Comparison of ENCODE assay signal across 2 cellular contexts in the genomic region with DNA sequence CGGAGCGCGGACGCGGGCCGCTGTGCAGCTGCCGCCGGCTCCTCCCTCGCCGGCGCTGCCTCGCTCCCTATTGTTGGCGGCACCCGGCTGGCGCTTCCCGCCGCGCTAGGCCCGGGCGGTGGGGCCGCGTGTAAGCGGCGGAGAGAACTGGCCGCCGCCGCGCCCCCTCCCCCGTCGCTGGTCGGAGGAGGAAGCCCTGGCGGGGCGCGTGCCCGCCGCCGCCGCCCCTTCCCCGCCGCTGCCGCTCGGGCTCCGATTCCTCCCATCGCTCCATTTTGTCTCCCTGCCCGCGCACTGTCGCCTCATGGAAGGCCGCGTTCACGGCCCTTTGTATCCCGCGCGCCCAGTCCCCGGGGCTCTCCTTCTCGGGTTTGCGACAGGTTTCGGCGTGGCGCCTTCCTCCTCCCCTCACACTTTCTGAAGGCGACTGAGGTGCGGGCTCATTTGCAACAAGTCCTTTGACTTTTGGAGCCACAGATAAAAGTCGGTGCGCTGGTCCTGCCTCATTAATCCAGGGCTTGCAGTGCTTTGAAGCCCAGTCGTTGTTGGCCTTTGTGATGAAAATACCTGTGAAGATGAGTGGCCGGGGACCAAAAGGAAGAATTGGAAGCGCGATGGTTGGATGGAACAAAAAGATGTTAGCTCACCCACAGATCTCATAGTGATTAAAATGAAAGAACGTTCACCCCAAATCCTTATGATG.
TF ChIP-seq lines count a peak whose summit lies in the region.

No MANE protein-coding gene starts in this region.

TF ChIP-seq in HEK293, 187 proteins besides CTCF, POLR2A, EP300 and RAD21 (continued from another document):
- TF ChIP-seq ZNF629 (tag by site-specific recombination; IDR thresholded peaks at IDR 0.05) = no peak
- TF ChIP-seq ZNF76 (tag by site-specific recombination; IDR thresholded peaks at IDR 0.05; ENCODE audit: borderline replicate concordance, low read depth) = peak; percentile 47; the same call in 1 of the 2 replicates
- peak; percentile 52; the same call in 1 of the 2 replicates for TF ChIP-seq ZSCAN30 (tag by site-specific recombination; IDR thresholded peaks at IDR 0.05)
- no peak for TF ChIP-seq ZNF768 (tag by site-specific recombination; IDR thresholded peaks at IDR 0.05)
- TF ChIP-seq, protein P1, sequence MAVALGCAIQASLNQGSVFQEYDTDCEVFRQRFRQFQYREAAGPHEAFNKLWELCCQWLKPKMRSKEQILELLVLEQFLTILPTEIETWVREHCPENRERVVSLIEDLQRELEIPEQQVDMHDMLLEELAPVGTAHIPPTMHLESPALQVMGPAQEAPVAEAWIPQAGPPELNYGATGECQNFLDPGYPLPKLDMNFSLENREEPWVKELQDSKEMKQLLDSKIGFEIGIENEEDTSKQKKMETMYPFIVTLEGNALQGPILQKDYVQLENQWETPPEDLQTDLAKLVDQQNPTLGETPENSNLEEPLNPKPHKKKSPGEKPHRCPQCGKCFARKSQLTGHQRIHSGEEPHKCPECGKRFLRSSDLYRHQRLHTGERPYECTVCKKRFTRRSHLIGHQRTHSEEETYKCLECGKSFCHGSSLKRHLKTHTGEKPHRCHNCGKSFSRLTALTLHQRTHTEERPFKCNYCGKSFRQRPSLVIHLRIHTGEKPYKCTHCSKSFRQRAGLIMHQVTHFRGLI (tag by site-specific recombination; IDR thresholded peaks at IDR 0.05) = 0 out of 2 replicates have a peak, but pooled peaks have one; percentile 29
- TF ChIP-seq SCRT1 (tag by site-specific recombination; IDR thresholded peaks at IDR 0.05; ENCODE audit: borderline replicate concordance) = 0 out of 2 replicates have a peak, but pooled peaks have one; percentile 9
- TF ChIP-seq, protein P2, sequence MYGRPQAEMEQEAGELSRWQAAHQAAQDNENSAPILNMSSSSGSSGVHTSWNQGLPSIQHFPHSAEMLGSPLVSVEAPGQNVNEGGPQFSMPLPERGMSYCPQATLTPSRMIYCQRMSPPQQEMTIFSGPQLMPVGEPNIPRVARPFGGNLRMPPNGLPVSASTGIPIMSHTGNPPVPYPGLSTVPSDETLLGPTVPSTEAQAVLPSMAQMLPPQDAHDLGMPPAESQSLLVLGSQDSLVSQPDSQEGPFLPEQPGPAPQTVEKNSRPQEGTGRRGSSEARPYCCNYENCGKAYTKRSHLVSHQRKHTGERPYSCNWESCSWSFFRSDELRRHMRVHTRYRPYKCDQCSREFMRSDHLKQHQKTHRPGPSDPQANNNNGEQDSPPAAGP (tag by site-specific recombination; IDR thresholded peaks at IDR 0.05) = no peak

TF ChIP-seq in HepG2, 621 proteins besides CTCF, POLR2A, EP300 and RAD21 (continued from another document):
- TF ChIP-seq, protein P3, sequence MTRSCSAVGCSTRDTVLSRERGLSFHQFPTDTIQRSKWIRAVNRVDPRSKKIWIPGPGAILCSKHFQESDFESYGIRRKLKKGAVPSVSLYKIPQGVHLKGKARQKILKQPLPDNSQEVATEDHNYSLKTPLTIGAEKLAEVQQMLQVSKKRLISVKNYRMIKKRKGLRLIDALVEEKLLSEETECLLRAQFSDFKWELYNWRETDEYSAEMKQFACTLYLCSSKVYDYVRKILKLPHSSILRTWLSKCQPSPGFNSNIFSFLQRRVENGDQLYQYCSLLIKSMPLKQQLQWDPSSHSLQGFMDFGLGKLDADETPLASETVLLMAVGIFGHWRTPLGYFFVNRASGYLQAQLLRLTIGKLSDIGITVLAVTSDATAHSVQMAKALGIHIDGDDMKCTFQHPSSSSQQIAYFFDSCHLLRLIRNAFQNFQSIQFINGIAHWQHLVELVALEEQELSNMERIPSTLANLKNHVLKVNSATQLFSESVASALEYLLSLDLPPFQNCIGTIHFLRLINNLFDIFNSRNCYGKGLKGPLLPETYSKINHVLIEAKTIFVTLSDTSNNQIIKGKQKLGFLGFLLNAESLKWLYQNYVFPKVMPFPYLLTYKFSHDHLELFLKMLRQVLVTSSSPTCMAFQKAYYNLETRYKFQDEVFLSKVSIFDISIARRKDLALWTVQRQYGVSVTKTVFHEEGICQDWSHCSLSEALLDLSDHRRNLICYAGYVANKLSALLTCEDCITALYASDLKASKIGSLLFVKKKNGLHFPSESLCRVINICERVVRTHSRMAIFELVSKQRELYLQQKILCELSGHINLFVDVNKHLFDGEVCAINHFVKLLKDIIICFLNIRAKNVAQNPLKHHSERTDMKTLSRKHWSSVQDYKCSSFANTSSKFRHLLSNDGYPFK (CRISPR knock-in tag; IDR thresholded peaks at IDR 0.05; ENCODE audit: borderline replicate concordance) = no peak
- TF ChIP-seq, protein P4, sequence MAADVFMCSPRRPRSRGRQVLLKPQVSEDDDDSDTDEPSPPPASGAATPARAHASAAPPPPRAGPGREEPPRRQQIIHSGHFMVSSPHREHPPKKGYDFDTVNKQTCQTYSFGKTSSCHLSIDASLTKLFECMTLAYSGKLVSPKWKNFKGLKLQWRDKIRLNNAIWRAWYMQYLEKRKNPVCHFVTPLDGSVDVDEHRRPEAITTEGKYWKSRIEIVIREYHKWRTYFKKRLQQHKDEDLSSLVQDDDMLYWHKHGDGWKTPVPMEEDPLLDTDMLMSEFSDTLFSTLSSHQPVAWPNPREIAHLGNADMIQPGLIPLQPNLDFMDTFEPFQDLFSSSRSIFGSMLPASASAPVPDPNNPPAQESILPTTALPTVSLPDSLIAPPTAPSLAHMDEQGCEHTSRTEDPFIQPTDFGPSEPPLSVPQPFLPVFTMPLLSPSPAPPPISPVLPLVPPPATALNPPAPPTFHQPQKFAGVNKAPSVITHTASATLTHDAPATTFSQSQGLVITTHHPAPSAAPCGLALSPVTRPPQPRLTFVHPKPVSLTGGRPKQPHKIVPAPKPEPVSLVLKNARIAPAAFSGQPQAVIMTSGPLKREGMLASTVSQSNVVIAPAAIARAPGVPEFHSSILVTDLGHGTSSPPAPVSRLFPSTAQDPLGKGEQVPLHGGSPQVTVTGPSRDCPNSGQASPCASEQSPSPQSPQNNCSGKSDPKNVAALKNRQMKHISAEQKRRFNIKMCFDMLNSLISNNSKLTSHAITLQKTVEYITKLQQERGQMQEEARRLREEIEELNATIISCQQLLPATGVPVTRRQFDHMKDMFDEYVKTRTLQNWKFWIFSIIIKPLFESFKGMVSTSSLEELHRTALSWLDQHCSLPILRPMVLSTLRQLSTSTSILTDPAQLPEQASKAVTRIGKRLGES (CRISPR knock-in tag; IDR thresholded peaks at IDR 0.05; ENCODE audit: borderline replicate concordance) = 0 out of 2 replicates have a peak, but pooled peaks have one; percentile 9
- TF ChIP-seq, protein P5, sequence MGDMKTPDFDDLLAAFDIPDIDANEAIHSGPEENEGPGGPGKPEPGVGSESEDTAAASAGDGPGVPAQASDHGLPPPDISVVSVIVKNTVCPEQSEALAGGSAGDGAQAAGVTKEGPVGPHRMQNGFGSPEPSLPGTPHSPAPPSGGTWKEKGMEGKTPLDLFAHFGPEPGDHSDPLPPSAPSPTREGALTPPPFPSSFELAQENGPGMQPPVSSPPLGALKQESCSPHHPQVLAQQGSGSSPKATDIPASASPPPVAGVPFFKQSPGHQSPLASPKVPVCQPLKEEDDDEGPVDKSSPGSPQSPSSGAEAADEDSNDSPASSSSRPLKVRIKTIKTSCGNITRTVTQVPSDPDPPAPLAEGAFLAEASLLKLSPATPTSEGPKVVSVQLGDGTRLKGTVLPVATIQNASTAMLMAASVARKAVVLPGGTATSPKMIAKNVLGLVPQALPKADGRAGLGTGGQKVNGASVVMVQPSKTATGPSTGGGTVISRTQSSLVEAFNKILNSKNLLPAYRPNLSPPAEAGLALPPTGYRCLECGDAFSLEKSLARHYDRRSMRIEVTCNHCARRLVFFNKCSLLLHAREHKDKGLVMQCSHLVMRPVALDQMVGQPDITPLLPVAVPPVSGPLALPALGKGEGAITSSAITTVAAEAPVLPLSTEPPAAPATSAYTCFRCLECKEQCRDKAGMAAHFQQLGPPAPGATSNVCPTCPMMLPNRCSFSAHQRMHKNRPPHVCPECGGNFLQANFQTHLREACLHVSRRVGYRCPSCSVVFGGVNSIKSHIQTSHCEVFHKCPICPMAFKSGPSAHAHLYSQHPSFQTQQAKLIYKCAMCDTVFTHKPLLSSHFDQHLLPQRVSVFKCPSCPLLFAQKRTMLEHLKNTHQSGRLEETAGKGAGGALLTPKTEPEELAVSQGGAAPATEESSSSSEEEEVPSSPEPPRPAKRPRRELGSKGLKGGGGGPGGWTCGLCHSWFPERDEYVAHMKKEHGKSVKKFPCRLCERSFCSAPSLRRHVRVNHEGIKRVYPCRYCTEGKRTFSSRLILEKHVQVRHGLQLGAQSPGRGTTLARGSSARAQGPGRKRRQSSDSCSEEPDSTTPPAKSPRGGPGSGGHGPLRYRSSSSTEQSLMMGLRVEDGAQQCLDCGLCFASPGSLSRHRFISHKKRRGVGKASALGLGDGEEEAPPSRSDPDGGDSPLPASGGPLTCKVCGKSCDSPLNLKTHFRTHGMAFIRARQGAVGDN (CRISPR knock-in tag; IDR thresholded peaks at IDR 0.05) = peak; percentile 40
- TF ChIP-seq SALL1 (CRISPR knock-in tag; IDR thresholded peaks at IDR 0.05) = 0 out of 2 replicates have a peak, but pooled peaks have one; percentile 10
- TF ChIP-seq ZNF891 (CRISPR knock-in tag; IDR thresholded peaks at IDR 0.05) = 0 out of 2 replicates have a peak, but pooled peaks have one; percentile 59
- TF ChIP-seq ZSCAN29 (CRISPR knock-in tag; conservative IDR thresholded peaks at IDR 0.05) = 0 out of 2 replicates have a peak, but pooled peaks have one; percentile 29
- TF ChIP-seq, protein P6, sequence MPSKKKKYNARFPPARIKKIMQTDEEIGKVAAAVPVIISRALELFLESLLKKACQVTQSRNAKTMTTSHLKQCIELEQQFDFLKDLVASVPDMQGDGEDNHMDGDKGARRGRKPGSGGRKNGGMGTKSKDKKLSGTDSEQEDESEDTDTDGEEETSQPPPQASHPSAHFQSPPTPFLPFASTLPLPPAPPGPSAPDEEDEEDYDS (CRISPR knock-in tag; IDR thresholded peaks at IDR 0.05) = no peak
- peak; percentile 6 for TF ChIP-seq HNRNPK (IDR thresholded peaks at IDR 0.05; ENCODE audit: low read depth, low read length, poor library complexity, severe bottlenecking)
- TF ChIP-seq MIXL1 (CRISPR knock-in tag; IDR thresholded peaks at IDR 0.05) = no peak
- TF ChIP-seq AGO1 (IDR thresholded peaks at IDR 0.05; ENCODE audit: low read depth, low read length, poor library complexity, severe bottlenecking) = peak; percentile 82
- TF ChIP-seq ZNF264 (CRISPR knock-in tag; IDR thresholded peaks at IDR 0.05) = no peak
- TF ChIP-seq CCDC6 (CRISPR knock-in tag; IDR thresholded peaks at IDR 0.05) = peak; percentile 42; the same call in 1 of the 2 replicates
- TF ChIP-seq, protein P7, sequence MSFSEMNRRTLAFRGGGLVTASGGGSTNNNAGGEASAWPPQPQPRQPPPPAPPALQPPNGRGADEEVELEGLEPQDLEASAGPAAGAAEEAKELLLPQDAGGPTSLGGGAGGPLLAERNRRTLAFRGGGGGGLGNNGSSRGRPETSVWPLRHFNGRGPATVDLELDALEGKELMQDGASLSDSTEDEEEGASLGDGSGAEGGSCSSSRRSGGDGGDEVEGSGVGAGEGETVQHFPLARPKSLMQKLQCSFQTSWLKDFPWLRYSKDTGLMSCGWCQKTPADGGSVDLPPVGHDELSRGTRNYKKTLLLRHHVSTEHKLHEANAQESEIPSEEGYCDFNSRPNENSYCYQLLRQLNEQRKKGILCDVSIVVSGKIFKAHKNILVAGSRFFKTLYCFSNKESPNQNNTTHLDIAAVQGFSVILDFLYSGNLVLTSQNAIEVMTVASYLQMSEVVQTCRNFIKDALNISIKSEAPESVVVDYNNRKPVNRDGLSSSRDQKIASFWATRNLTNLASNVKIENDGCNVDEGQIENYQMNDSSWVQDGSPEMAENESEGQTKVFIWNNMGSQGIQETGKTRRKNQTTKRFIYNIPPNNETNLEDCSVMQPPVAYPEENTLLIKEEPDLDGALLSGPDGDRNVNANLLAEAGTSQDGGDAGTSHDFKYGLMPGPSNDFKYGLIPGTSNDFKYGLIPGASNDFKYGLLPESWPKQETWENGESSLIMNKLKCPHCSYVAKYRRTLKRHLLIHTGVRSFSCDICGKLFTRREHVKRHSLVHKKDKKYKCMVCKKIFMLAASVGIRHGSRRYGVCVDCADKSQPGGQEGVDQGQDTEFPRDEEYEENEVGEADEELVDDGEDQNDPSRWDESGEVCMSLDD (CRISPR knock-in tag; IDR thresholded peaks at IDR 0.05; ENCODE audit: borderline replicate concordance) = 0 out of 2 replicates have a peak, but pooled peaks have one; percentile 24
